Comparison of ENCODE assay signal across 17 cellular contexts in the genomic region with DNA sequence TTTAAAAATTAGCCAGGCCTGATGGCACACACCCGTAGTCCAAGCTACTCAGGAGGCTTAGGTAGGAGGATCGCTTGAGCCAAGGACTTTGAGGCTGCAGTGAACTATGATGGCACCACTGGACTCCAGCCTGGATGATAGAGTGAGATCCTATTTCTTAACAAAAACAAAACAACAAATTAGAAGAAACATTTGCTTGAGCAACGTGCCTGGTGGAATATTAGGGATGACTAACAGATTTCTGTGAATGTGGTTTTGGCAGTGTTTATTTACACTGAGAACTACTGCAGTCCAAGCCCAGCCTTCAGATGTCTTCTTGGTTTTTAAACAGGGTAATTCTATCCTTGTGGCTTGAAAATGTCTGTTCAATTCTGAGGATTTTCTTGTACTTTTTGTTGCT. TPM values are rescaled to one million over a fixed set of nuclear protein-coding genes. Genes with fewer than 3 reads are reported as not detected.
DNase-seq lines count a peak whose midpoint lies in the region; ATAC-seq, FAIRE-seq and TF ChIP-seq lines count a peak whose summit lies in the region.
"Had no signal": no experiment of that assay in that cellular context is flagged by ENCODE, and none has a peak within 500 bp of the region (broad histone marks: within the 10 kb centered on the region; RNA-seq: fewer than 3 reads in every experiment).

No MANE protein-coding gene starts in this region.

- H3K4me1 Mint-ChIP-seq in MCF 10A (ENCODE audit: insufficient read depth, unreplicated experiment) (peaks cover 8% of the 10 kb centered on the region), activated B cell treated with CpG ODN at 0.5 μM for 24 hours (peaks cover 57% of the 10 kb centered on the region)
- H3K4me1 Mint-ChIP-seq: mesothelial cell of epicardium had no signal

- no peak for FAIRE-seq in urothelium cell line (lab: Jason Lieb, UNC)
- FAIRE-seq: A204.1, colon had no signal

- H3K36me3 Mint-ChIP-seq in MCF 10A (ENCODE audit: insufficient read depth, unreplicated experiment) (no peaks in the 10 kb centered on the region), activated B cell treated with CpG ODN at 0.5 μM for 24 hours (ENCODE audit: low read depth) (no peaks in the 10 kb centered on the region)
- H3K36me3 Mint-ChIP-seq: mesothelial cell of epicardium had no signal

- H3K9me3 Mint-ChIP-seq in MCF 10A (ENCODE audit: unreplicated experiment) (no peaks in the 10 kb centered on the region), activated B cell treated with CpG ODN at 0.5 μM for 24 hours (no peaks in the 10 kb centered on the region)
- H3K9me3 Mint-ChIP-seq: mesothelial cell of epicardium had no signal

- CTCF ChIA-PET in MCF 10A (lab: Yijun Ruan, JAX) (no interaction called here), activated B cell treated with CpG ODN at 0.5 μM for 24 hours (lab: Charles Lee) (no interaction called here)

- TF ChIP-seq CTCF in MCF 10A (IDR thresholded peaks at IDR 0.05; ENCODE audit: unreplicated experiment) (no peak), breast epithelium (IDR thresholded peaks at IDR 0.05) (no peak), activated B cell treated with CpG ODN at 0.5 μM for 24 hours (IDR thresholded peaks at IDR 0.05) (no peak), fibroblast of villous mesenchyme (IDR thresholded peaks at IDR 0.05; ENCODE audit: insufficient read depth, low read depth, low read length) (no peak), ovary (IDR thresholded peaks at IDR 0.05) (no peak)

- H3K9me3 ChIP-seq in breast epithelium: no peaks in the 10 kb centered on the region
- no peaks in the 10 kb centered on the region for H3K9me3 ChIP-seq in ovary
- H3K9me3 ChIP-seq: testis had no signal

- no peaks in the 10 kb centered on the region for H3K36me3 ChIP-seq in breast epithelium
- H3K36me3 ChIP-seq in ovary: no peaks in the 10 kb centered on the region

- peak; percentile 81 for DNase-seq in MCF 10A (ENCODE audit: unreplicated experiment)
- DNase-seq in breast epithelium (ENCODE audit: low spot score in 2 of 2): no peak
- no peak for DNase-seq in activated B cell treated with CpG ODN at 0.5 μM for 24 hours
- DNase-seq in fibroblast of villous mesenchyme (ENCODE audit: low read depth): peak; percentile 92
- DNase-seq in urothelium cell line (ENCODE audit: low spot score): peak; percentile 15
- DNase-seq in HT-29 (ENCODE audit: low spot score): no peak
- no peak for DNase-seq in posterior cingulate gyrus
- no peak for DNase-seq in ovary
- DNase-seq: DND-41, NCI-H1417, NCI-H748 treated with DMSO at 0.1 percent for 48 hours, testis had no signal

- no peak overlapping the region for H3K27ac ChIP-seq in breast epithelium
- H3K27ac ChIP-seq in ovary: no peak overlapping the region
- H3K27ac ChIP-seq: SK-N-MC, testis had no signal

- TF ChIP-seq EP300 in ovary (IDR thresholded peaks at IDR 0.05): no peak

- H3K27ac Mint-ChIP-seq in MCF 10A (ENCODE audit: low read depth, unreplicated experiment): peak overlapping the region; percentile 49
- H3K27ac Mint-ChIP-seq in activated B cell treated with CpG ODN at 0.5 μM for 24 hours: peak overlapping the region; percentile 54
- H3K27ac Mint-ChIP-seq: mesothelial cell of epicardium had no signal

- ATAC-seq in activated B cell treated with CpG ODN at 0.5 μM for 24 hours (ENCODE audit: low read depth): no peak
- ATAC-seq: activated CD4-positive, CD25-positive, alpha-beta regulatory T cell treated with anti-CD3 and anti-CD28 coated beads, Interleukin-2, amount 50 U/mL, for 24 hours had no signal

- H3K4me3 ChIP-seq in breast epithelium (no peak overlapping the region), fibroblast of villous mesenchyme (ENCODE audit: low read depth, low read length) (no peak overlapping the region), ovary (no peak overlapping the region)
- H3K4me3 ChIP-seq: SK-N-MC, testis had no signal

- POLR2A ChIA-PET in MCF 10A (lab: Yijun Ruan, JAX) (no interaction called here), activated B cell treated with CpG ODN at 0.5 μM for 24 hours (lab: Charles Lee) (no interaction called here)

- BruUV-seq in MCF 10A (replicated peaks; lab: Mats Ljungman, UMichigan): no TSS peak

- intact Hi-C loops in MCF 10A (cut with micrococcal nuclease): no loop called here
- intact Hi-C loops in breast epithelium (cut with DNase I; ENCODE audit: low total_unique reads): no loop called here
- intact Hi-C loops in activated B cell treated with CpG ODN at 0.5 μM for 24 hours (cut with micrococcal nuclease): loop anchor here (2.0 to 5.0 kb wide), 2 partner anchors 38 to 168 kb away; partner anchors contain the start of genes FARS2 and LYRM4
- intact Hi-C loops in posterior cingulate gyrus (cut with DNase I): no loop called here
- intact Hi-C loops in ovary (cut with DNase I): no loop called here

- H3K27me3 ChIP-seq in breast epithelium: no peaks in the 10 kb centered on the region
- no peaks in the 10 kb centered on the region for H3K27me3 ChIP-seq in ovary
- H3K27me3 ChIP-seq: testis had no signal

- 50 to 58% (median 52%) methylated on average over 3 of the region's 3 CpGs for WGBS in ovary, 3 donors

- TF ChIP-seq POLR2A in breast epithelium (IDR thresholded peaks at IDR 0.05) (no peak), ovary (IDR thresholded peaks at IDR 0.05) (no peak)

- no peaks in the 10 kb centered on the region for H3K4me1 ChIP-seq in breast epithelium
- no peaks in the 10 kb centered on the region for H3K4me1 ChIP-seq in ovary (ENCODE audit: insufficient read depth)
- H3K4me1 ChIP-seq: testis had no signal

- H3K4me3 Mint-ChIP-seq in MCF 10A (ENCODE audit: unreplicated experiment) (no peak overlapping the region), activated B cell treated with CpG ODN at 0.5 μM for 24 hours (peak overlapping the region; percentile 29)
- H3K4me3 Mint-ChIP-seq: mesothelial cell of epicardium had no signal

- peaks cover 12% of the 10 kb centered on the region for H3K27me3 Mint-ChIP-seq in MCF 10A (ENCODE audit: insufficient read depth, unreplicated experiment)
- H3K27me3 Mint-ChIP-seq in activated B cell treated with CpG ODN at 0.5 μM for 24 hours: no peaks in the 10 kb centered on the region

RNA-seq across cellular contexts. Expression of gene PPP1R3G, which starts 9.2 kb away (rescaled TPM):
- 0.07 TPM in 2 replicates for total RNA-seq in MCF 10A (2022)
- total RNA-seq in breast epithelium: 1 to 10 TPM; 1.2 to 3.2 (median 1.6) TPM
- 0.11 and 0.15 TPM in 2 replicates for total RNA-seq in activated B cell treated with CpG ODN at 0.5 μM for 24 hours
- total RNA-seq in fibroblast of villous mesenchyme: 1.3 and 2.6 TPM in 2 replicates
- 0.03 TPM in 1 of 2 replicates, not detected in the other for total RNA-seq in HT-29 (2014; rRNA removed; shearing (Covaris generic))
- total RNA-seq in ovary: 1 to 10 TPM in 4 of 7 donors, under 1 TPM in 3; 0.67 to 2.9 (median 1.1) TPM
- polyA plus RNA-seq in ovary: under 1 TPM; 0.88 to 0.90 TPM

Comparison
In these comparisons a context has a peak if more than half of its experiments do, and no peak if none do; other contexts are left out.
1. DNase-seq: peak in MCF 10A (single experiment), fibroblast of villous mesenchyme (single experiment) and urothelium cell line (single experiment); none in breast epithelium (0 of 2), activated B cell treated with CpG ODN at 0.5 μM for 24 hours (single experiment), HT-29 (single experiment), posterior cingulate gyrus (0 of 10) and ovary (0 of 5).